In the genomic region with DNA sequence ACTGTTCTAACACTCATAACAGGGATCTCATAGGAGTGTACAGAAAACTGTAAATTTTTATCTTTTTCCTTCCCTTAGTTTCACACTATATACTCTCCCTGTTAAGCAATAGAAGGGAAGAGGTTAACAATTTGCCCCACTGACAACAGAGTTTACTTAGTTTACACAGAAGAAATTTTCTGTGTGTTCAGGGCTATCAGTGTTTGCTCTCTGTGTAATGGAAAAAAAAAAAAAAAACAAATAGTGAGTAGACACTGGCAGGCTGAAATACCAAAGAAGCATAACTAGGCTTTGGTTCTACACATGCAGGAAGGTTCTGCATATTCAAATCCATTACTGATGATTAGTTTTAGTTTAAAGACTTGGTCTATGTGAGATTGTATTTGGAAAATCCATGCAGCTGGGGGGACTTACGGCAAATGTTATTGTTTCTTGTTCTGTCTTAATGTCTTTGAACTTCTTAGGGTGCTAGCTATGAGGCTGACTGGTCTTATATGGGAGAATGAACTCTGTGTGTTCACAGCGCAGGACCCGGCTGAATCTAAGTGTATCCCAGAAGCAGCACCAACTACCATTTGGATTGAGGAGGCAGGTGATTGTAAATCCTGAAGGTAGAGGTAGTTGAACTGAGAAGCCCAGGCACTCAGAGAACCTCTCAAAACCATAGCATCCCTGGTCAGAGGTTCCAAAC, we compare ENCODE assay signal across 1 cellular context.
TF ChIP-seq lines count a peak whose summit lies in the region.

No MANE protein-coding gene starts in this region.

TF ChIP-seq in HepG2, 621 proteins besides CTCF, POLR2A, EP300 and RAD21 (continued from another document and continues in another):
- TF ChIP-seq SP1 (IDR thresholded peaks at IDR 0.05) (no peak), SP1 (CRISPR knock-in tag; IDR thresholded peaks at IDR 0.05) (no peak), ATF7 (IDR thresholded peaks at IDR 0.05) (peak; percentile 87), ATF7 (CRISPR knock-in tag; IDR thresholded peaks at IDR 0.05) (no peak; the same call in 1 of the 2 replicates), SMYD3 (CRISPR knock-in tag; IDR thresholded peaks at IDR 0.05) (0 out of 2 replicates have a peak, but pooled peaks have one; percentile 63), ZMYM2 (CRISPR knock-in tag; IDR thresholded peaks at IDR 0.05) (no peak), BRCA1 (CRISPR knock-in tag; IDR thresholded peaks at IDR 0.05) (peak; percentile 69; the same call in 1 of the 2 replicates), DMAP1 (CRISPR knock-in tag; IDR thresholded peaks at IDR 0.05) (0 out of 2 replicates have a peak, but pooled peaks have one; percentile 23), ASH2L (IDR thresholded peaks at IDR 0.05; ENCODE audit: insufficient read length, low read depth, low read length) (peak; percentile 77), ZNF619 (CRISPR knock-in tag; IDR thresholded peaks at IDR 0.05) (no peak), PHB2 (IDR thresholded peaks at IDR 0.05; ENCODE audit: partially characterized antibody) (no peak), MBD4 (IDR thresholded peaks at IDR 0.05; ENCODE audit: borderline replicate concordance, low read length) (peak; percentile 90; the same call in 1 of the 2 replicates), FOXP1 (IDR thresholded peaks at IDR 0.05) (peak; percentile 81; the same call in 1 of the 2 replicates), FOXP1 (CRISPR knock-in tag; IDR thresholded peaks at IDR 0.05) (peak; percentile 92), MED8 (CRISPR knock-in tag; IDR thresholded peaks at IDR 0.05; ENCODE audit: insufficient replicate concordance) (peak; percentile 70), PCBP1 (IDR thresholded peaks at IDR 0.05; ENCODE audit: borderline replicate concordance, low read depth, low read length) (no peak), SMARCC2 (IDR thresholded peaks at IDR 0.05) (no peak), GPN1 (CRISPR knock-in tag; IDR thresholded peaks at IDR 0.05; ENCODE audit: borderline replicate concordance) (no peak), ZNF841 (CRISPR knock-in tag; IDR thresholded peaks at IDR 0.05; ENCODE audit: borderline replicate concordance) (no peak), ZNF337 (CRISPR knock-in tag; IDR thresholded peaks at IDR 0.05; ENCODE audit: borderline replicate concordance, low read depth) (no peak), JUND (CRISPR knock-in tag; IDR thresholded peaks at IDR 0.05) (no peak), CBX5 (CRISPR knock-in tag; IDR thresholded peaks at IDR 0.05; ENCODE audit: borderline replicate concordance) (no peak), ZFP41 (CRISPR knock-in tag; IDR thresholded peaks at IDR 0.05; ENCODE audit: borderline replicate concordance) (no peak)
- TF ChIP-seq, protein P1, sequence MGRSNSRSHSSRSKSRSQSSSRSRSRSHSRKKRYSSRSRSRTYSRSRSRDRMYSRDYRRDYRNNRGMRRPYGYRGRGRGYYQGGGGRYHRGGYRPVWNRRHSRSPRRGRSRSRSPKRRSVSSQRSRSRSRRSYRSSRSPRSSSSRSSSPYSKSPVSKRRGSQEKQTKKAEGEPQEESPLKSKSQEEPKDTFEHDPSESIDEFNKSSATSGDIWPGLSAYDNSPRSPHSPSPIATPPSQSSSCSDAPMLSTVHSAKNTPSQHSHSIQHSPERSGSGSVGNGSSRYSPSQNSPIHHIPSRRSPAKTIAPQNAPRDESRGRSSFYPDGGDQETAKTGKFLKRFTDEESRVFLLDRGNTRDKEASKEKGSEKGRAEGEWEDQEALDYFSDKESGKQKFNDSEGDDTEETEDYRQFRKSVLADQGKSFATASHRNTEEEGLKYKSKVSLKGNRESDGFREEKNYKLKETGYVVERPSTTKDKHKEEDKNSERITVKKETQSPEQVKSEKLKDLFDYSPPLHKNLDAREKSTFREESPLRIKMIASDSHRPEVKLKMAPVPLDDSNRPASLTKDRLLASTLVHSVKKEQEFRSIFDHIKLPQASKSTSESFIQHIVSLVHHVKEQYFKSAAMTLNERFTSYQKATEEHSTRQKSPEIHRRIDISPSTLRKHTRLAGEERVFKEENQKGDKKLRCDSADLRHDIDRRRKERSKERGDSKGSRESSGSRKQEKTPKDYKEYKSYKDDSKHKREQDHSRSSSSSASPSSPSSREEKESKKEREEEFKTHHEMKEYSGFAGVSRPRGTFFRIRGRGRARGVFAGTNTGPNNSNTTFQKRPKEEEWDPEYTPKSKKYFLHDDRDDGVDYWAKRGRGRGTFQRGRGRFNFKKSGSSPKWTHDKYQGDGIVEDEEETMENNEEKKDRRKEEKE (IDR thresholded peaks at IDR 0.05), result no peak
- TF ChIP-seq, protein P2, sequence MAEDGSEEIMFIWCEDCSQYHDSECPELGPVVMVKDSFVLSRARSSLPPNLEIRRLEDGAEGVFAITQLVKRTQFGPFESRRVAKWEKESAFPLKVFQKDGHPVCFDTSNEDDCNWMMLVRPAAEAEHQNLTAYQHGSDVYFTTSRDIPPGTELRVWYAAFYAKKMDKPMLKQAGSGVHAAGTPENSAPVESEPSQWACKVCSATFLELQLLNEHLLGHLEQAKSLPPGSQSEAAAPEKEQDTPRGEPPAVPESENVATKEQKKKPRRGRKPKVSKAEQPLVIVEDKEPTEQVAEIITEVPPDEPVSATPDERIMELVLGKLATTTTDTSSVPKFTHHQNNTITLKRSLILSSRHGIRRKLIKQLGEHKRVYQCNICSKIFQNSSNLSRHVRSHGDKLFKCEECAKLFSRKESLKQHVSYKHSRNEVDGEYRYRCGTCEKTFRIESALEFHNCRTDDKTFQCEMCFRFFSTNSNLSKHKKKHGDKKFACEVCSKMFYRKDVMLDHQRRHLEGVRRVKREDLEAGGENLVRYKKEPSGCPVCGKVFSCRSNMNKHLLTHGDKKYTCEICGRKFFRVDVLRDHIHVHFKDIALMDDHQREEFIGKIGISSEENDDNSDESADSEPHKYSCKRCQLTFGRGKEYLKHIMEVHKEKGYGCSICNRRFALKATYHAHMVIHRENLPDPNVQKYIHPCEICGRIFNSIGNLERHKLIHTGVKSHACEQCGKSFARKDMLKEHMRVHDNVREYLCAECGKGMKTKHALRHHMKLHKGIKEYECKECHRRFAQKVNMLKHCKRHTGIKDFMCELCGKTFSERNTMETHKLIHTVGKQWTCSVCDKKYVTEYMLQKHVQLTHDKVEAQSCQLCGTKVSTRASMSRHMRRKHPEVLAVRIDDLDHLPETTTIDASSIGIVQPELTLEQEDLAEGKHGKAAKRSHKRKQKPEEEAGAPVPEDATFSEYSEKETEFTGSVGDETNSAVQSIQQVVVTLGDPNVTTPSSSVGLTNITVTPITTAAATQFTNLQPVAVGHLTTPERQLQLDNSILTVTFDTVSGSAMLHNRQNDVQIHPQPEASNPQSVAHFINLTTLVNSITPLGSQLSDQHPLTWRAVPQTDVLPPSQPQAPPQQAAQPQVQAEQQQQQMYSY (CRISPR knock-in tag; IDR thresholded peaks at IDR 0.05), result no peak
- TF ChIP-seq, protein P3, sequence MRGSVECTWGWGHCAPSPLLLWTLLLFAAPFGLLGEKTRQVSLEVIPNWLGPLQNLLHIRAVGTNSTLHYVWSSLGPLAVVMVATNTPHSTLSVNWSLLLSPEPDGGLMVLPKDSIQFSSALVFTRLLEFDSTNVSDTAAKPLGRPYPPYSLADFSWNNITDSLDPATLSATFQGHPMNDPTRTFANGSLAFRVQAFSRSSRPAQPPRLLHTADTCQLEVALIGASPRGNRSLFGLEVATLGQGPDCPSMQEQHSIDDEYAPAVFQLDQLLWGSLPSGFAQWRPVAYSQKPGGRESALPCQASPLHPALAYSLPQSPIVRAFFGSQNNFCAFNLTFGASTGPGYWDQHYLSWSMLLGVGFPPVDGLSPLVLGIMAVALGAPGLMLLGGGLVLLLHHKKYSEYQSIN (CRISPR knock-in tag; IDR thresholded peaks at IDR 0.05; ENCODE audit: borderline replicate concordance), result no peak
- TF ChIP-seq, protein P4, sequence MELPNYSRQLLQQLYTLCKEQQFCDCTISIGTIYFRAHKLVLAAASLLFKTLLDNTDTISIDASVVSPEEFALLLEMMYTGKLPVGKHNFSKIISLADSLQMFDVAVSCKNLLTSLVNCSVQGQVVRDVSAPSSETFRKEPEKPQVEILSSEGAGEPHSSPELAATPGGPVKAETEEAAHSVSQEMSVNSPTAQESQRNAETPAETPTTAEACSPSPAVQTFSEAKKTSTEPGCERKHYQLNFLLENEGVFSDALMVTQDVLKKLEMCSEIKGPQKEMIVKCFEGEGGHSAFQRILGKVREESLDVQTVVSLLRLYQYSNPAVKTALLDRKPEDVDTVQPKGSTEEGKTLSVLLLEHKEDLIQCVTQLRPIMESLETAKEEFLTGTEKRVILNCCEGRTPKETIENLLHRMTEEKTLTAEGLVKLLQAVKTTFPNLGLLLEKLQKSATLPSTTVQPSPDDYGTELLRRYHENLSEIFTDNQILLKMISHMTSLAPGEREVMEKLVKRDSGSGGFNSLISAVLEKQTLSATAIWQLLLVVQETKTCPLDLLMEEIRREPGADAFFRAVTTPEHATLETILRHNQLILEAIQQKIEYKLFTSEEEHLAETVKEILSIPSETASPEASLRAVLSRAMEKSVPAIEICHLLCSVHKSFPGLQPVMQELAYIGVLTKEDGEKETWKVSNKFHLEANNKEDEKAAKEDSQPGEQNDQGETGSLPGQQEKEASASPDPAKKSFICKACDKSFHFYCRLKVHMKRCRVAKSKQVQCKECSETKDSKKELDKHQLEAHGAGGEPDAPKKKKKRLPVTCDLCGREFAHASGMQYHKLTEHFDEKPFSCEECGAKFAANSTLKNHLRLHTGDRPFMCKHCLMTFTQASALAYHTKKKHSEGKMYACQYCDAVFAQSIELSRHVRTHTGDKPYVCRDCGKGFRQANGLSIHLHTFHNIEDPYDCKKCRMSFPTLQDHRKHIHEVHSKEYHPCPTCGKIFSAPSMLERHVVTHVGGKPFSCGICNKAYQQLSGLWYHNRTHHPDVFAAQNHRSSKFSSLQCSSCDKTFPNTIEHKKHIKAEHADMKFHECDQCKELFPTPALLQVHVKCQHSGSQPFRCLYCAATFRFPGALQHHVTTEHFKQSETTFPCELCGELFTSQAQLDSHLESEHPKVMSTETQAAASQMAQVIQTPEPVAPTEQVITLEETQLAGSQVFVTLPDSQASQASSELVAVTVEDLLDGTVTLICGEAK (IDR thresholded peaks at IDR 0.05), result no peak
- TF ChIP-seq, protein P4 (CRISPR knock-in tag; IDR thresholded peaks at IDR 0.05), result no peak
- TF ChIP-seq, protein P5, sequence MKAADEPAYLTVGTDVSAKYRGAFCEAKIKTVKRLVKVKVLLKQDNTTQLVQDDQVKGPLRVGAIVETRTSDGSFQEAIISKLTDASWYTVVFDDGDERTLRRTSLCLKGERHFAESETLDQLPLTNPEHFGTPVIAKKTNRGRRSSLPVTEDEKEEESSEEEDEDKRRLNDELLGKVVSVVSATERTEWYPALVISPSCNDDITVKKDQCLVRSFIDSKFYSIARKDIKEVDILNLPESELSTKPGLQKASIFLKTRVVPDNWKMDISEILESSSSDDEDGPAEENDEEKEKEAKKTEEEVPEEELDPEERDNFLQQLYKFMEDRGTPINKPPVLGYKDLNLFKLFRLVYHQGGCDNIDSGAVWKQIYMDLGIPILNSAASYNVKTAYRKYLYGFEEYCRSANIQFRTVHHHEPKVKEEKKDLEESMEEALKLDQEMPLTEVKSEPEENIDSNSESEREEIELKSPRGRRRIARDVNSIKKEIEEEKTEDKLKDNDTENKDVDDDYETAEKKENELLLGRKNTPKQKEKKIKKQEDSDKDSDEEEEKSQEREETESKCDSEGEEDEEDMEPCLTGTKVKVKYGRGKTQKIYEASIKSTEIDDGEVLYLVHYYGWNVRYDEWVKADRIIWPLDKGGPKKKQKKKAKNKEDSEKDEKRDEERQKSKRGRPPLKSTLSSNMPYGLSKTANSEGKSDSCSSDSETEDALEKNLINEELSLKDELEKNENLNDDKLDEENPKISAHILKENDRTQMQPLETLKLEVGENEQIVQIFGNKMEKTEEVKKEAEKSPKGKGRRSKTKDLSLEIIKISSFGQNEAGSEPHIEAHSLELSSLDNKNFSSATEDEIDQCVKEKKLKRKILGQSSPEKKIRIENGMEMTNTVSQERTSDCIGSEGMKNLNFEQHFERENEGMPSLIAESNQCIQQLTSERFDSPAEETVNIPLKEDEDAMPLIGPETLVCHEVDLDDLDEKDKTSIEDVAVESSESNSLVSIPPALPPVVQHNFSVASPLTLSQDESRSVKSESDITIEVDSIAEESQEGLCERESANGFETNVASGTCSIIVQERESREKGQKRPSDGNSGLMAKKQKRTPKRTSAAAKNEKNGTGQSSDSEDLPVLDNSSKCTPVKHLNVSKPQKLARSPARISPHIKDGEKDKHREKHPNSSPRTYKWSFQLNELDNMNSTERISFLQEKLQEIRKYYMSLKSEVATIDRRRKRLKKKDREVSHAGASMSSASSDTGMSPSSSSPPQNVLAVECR (CRISPR knock-in tag; IDR thresholded peaks at IDR 0.05; ENCODE audit: borderline replicate concordance), result no peak; the same call in 1 of the 2 replicates
- TF ChIP-seq, protein P6, sequence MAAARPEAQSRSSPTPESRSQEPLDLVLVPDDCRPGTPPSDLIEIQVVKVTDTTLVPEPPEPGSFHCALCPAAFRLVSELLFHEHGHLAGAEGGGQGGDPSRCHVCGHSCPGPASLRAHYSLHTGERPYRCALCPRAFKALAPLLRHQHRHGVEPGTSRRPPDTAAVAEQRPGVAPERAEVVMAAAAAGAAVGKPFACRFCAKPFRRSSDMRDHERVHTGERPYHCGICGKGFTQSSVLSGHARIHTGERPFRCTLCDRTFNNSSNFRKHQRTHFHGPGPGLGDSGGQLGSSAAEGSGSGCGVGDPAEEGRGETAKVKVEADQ (CRISPR knock-in tag; IDR thresholded peaks at IDR 0.05; ENCODE audit: borderline replicate concordance), result no peak
